ENCODE assay signal across 11 cellular contexts in the genomic region with DNA sequence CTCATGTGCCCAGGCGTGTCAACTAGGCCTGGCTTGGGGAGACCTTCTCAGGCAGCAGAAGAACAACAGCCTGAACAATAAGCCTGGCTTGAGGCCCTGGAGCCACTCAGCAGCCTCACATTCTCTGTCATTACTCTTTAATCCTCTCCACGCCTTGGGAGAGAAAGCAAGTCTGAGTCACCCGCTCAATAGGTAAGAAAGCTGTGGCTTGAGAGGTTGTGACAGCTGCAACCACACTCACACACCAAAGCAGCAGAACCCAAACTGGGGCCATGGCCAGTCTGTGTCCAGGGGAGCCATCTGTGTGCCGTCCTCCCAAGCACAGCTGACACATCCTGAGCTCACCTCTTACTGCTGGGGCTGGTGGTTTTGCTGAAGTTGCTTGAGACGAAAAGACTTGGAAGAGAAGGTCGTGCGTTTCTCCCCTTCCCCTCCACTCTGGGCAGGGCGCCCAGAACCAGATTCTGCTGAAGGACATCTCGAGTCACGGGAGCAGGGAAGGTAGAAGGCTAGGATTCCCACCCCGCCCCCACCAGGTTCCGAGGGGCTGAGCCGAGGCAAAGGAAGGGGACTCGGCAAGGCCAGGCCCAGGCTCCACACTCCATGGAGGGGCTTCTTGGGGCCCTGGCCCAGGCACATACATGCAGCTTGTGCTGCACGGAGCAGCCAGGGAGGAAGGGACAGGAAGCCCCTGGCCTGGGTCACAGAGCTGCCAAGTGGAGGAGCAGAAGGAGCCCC. TPM values are rescaled to one million over a fixed set of nuclear protein-coding genes. Genes with fewer than 3 reads are reported as not detected.
A peak's percentile ranks its signal among the peaks of the same experiment; 100 is the strongest.
DNase-seq lines count a peak whose midpoint lies in the region; ATAC-seq and TF ChIP-seq lines count a peak whose summit lies in the region.
"Had no signal": no experiment of that assay in that cellular context is flagged by ENCODE, and none has a peak within 500 bp of the region (broad histone marks: within the 10 kb centered on the region; RNA-seq: fewer than 3 reads in every experiment).

No MANE protein-coding gene starts in this region.

- no peaks in the 10 kb centered on the region for H3K27me3 ChIP-seq in NT2/D1 (ENCODE audit: insufficient read depth, insufficient read length)
- H3K27me3 ChIP-seq in foreskin keratinocyte = peaks cover 16% of the 10 kb centered on the region
- H3K27me3 ChIP-seq in stomach = peaks cover 0 to 63% (median 23%) of the 10 kb centered on the region in 3 donors

- H3K9me3 ChIP-seq in NT2/D1 (ENCODE audit: insufficient read depth, low read length) = no peaks in the 10 kb centered on the region
- no peaks in the 10 kb centered on the region for H3K9me3 ChIP-seq in stomach
- H3K9me3 ChIP-seq: tibial nerve had no signal

- H3K9ac ChIP-seq in NT2/D1 (ENCODE audit: insufficient read length, low read depth) = peak overlapping the region; percentile 9
- H3K9ac ChIP-seq: KMS-11 had no signal

- H3K4me3 ChIP-seq in NT2/D1 (ENCODE audit: insufficient read length, low read depth) (no peak overlapping the region), stomach (no peak overlapping the region)
- H3K4me3 ChIP-seq: tibial nerve had no signal

- no peak for TF ChIP-seq EP300 in stomach (IDR thresholded peaks at IDR 0.05)

- DNase-seq in activated CD8-positive, alpha-beta memory T cell treated with anti-CD3 and anti-CD28 coated beads for 24 hours = peak; percentile 49
- DNase-seq in activated CD8-positive, alpha-beta memory T cell treated with anti-CD3 and anti-CD28 coated beads, Interleukin-2, amount 50 U/mL, for 48 hours = no peak
- DNase-seq in NT2/D1 (ENCODE audit: low read depth, low spot score) (peak; percentile 23), foreskin keratinocyte (peak; percentile 59 to 82), stomach (peak; percentile 47), mesenteric fat pad (ENCODE audit: low spot score) (no peak)

- WGBS in stomach, 5 donors = 29 to 45% (median 43%) methylated on average over 8 to 15 of the region's 15 CpGs

- H3K36me3 ChIP-seq in NT2/D1 (ENCODE audit: insufficient read depth, insufficient read length, low read length) (no peaks in the 10 kb centered on the region), stomach (no peaks in the 10 kb centered on the region)
- H3K36me3 ChIP-seq: tibial nerve had no signal

- no peak overlapping the region for H3K27ac ChIP-seq in foreskin keratinocyte
- H3K27ac ChIP-seq in stomach = no peak overlapping the region
- H3K27ac ChIP-seq: KMS-11, tibial nerve had no signal

- TF ChIP-seq POLR2A in stomach (IDR thresholded peaks at IDR 0.05) = no peak

- intact Hi-C loops in stomach (cut with DNase I; ENCODE audit: low total_unique reads) = no loop called here

- H3K4me1 ChIP-seq in NT2/D1 (ENCODE audit: insufficient read depth, insufficient read length) = peaks cover 16% of the 10 kb centered on the region
- H3K4me1 ChIP-seq in foreskin keratinocyte = no peaks in the 10 kb centered on the region
- peaks cover 2 to 5% (median 4%) of the 10 kb centered on the region in 4 donors for H3K4me1 ChIP-seq in stomach

- peak; percentile 76 for ATAC-seq in foreskin keratinocyte
- ATAC-seq in GM18502 (IDR thresholded peaks at IDR 0.05; ENCODE audit: poor library complexity, unreplicated experiment) = no peak
- ATAC-seq in GM18873 (IDR thresholded peaks at IDR 0.05; ENCODE audit: low FRiP score, unreplicated experiment) = no peak

- TF ChIP-seq CTCF in foreskin keratinocyte (conservative IDR thresholded peaks at IDR 0.05) (no peak), stomach (IDR thresholded peaks at IDR 0.05) (no peak)

RNA-seq across cellular contexts. Expression of a gene that starts 5.5 kb away (rescaled TPM):
- total RNA-seq in foreskin keratinocyte (0.49 and 0.65 TPM in 2 replicates), stomach (1 to 10 TPM in 2 of 5 donors, under 1 TPM in 2, not detected in 1; 0.14 to 8.8 (median 2.7) TPM), mesenteric fat pad (0.51 TPM)
- polyA plus RNA-seq in foreskin keratinocyte (0.39 and 0.50 TPM in 2 replicates), stomach (1 to 10 TPM in 1 of 3 donors, under 1 TPM in 1, not detected in 1; 0.31 to 2.1 TPM)
- total RNA-seq: tibial nerve had no signal

RNA-seq across cellular contexts. Expression of a gene that starts 45.5 kb away (rescaled TPM):
- not detected in 2 replicates for total RNA-seq in foreskin keratinocyte
- not detected in 2 replicates for polyA plus RNA-seq in foreskin keratinocyte
- under 1 TPM in 1 of 5 donors, not detected in 4; 0.18 TPM for total RNA-seq in stomach
- under 1 TPM in 1 of 3 donors, not detected in 2; 0.08 TPM for polyA plus RNA-seq in stomach
- total RNA-seq in mesenteric fat pad = not detected
- total RNA-seq: T-helper 1 cell treated with Interleukin-12 subunit alpha and Interleukin-12 subunit beta and Interleukin-4 antibody, amounts not matched to agents 30 ng/mL and 1 ng/mL, for 36 hours; tibial nerve had no signal

Comparison
In these comparisons a context has a peak if more than half of its experiments do, and no peak if none do; other contexts are left out.
1. DNase-seq: peak in activated CD8-positive, alpha-beta memory T cell treated with anti-CD3 and anti-CD28 coated beads for 24 hours (single experiment), NT2/D1 (single experiment), foreskin keratinocyte (2 of 2) and stomach (single experiment); none in activated CD8-positive, alpha-beta memory T cell treated with anti-CD3 and anti-CD28 coated beads, Interleukin-2, amount 50 U/mL, for 48 hours (single experiment) and mesenteric fat pad (single experiment).